31 cellular contexts compared by ENCODE assay signal in genomic region chr3:22485943-22486342, GRCh38.
"Had no signal": no experiment of that assay in that cellular context is flagged by ENCODE, and none has a peak within 500 bp of the region (broad histone marks: within the 10 kb centered on the region; RNA-seq: fewer than 3 reads in every experiment).

No MANE protein-coding gene starts in this region.

- H3K36me3 ChIP-seq: adrenal gland, brain microvascular endothelial cell, breast epithelium had no signal

- H3K27me3 ChIP-seq: body of pancreas, brain microvascular endothelial cell, breast epithelium had no signal

- H3K4me1 ChIP-seq: adrenal gland, body of pancreas, breast epithelium had no signal

- DNase-seq: activated B cell treated with CpG ODN at 0.5 μM for 24 hours; activated CD4-positive, alpha-beta memory T cell treated with anti-CD3 and anti-CD28 coated beads for 36 hours; activated CD4-positive, alpha-beta T cell treated with anti-CD3 and anti-CD28 coated beads for 4 hours; activated CD4-positive, alpha-beta T cell treated with anti-CD3 and anti-CD28 coated beads, Interleukin-2, amount 10 ng/mL, durations not matched to agents 24 days and 14 days; activated CD4-positive, alpha-beta T cell treated with anti-CD3 and anti-CD28 coated beads, Interleukin-2, amount 50 U/mL, for 1 hour; activated CD4-positive, alpha-beta T cell treated with anti-CD3 and anti-CD28 coated beads, Interleukin-2, amount 50 U/mL, for 4 hours; activated CD4-positive, CD25-positive, alpha-beta regulatory T cell treated with anti-CD3 and anti-CD28 coated beads, Interleukin-2, amount 50 U/mL, for 72 hours; activated CD8-positive, alpha-beta memory T cell treated with anti-CD3 and anti-CD28 coated beads, Interleukin-2, amount 50 U/mL, for 4 hours; activated CD8-positive, alpha-beta T cell treated with anti-CD3 and anti-CD28 coated beads for 36 hours; activated effector memory CD4-positive, alpha-beta T cell treated with anti-CD3 and anti-CD28 coated beads, Interleukin-2, amount 50 U/mL, for 16 hours; activated gamma-delta T cell treated with Interleukin-2 at 50 U/mL for 16 hours; activated naive CD4-positive, alpha-beta T cell; activated naive CD4-positive, alpha-beta T cell treated with anti-CD3 and anti-CD28 coated beads for 36 hours; activated naive CD4-positive, alpha-beta T cell treated with anti-CD3 and anti-CD28 coated beads, Interleukin-2, amount 50 U/mL, for 16 hours; activated naive CD8-positive, alpha-beta T cell treated with anti-CD3 and anti-CD28 coated beads for 36 hours; activated T-cell treated with anti-CD3 and anti-CD28 coated beads for 4 hours; activated T-cell treated with anti-CD3 and anti-CD28 coated beads, Interleukin-2, amount 50 U/mL, for 1 hour; activated T-cell treated with anti-CD3 and anti-CD28 coated beads, Interleukin-2, amount 50 U/mL, for 4 hours; activated T-cell treated with anti-CD3 and anti-CD28 coated beads, Interleukin-2, amount 50 U/mL, for 72 hours; adrenal gland; amniotic stem cell; aorta; body of pancreas; brain microvascular endothelial cell; central memory CD4-positive, alpha-beta T cell; T-helper 2 cell; T-helper 9 cell had no signal

- H3K4me3 ChIP-seq: adrenal gland, body of pancreas, breast epithelium had no signal

- H3K27ac ChIP-seq: adrenal gland, body of pancreas, brain microvascular endothelial cell, breast epithelium, VCaP had no signal

- H3K9me3 ChIP-seq: adrenal gland, body of pancreas, breast epithelium had no signal

- ATAC-seq: activated CD8-positive, alpha-beta T cell treated with anti-CD3 and anti-CD28 coated beads for 36 hours; activated naive CD4-positive, alpha-beta T cell treated with anti-CD3 and anti-CD28 coated beads, Interleukin-2, amount 50 U/mL, for 72 hours; activated T-cell treated with anti-CD3 and anti-CD28 coated beads, Interleukin-2, amount 50 U/mL, for 4 hours; activated T-cell treated with anti-CD3 and anti-CD28 coated beads, Interleukin-2, amount 50 U/mL, for 72 hours; activated T-helper 17 cell treated with anti-CD3 and anti-CD28 coated beads, Interleukin-2, amount 50 U/mL, for 72 hours; body of pancreas had no signal
